ENCODE assay signal across 8 cellular contexts in the genomic region with DNA sequence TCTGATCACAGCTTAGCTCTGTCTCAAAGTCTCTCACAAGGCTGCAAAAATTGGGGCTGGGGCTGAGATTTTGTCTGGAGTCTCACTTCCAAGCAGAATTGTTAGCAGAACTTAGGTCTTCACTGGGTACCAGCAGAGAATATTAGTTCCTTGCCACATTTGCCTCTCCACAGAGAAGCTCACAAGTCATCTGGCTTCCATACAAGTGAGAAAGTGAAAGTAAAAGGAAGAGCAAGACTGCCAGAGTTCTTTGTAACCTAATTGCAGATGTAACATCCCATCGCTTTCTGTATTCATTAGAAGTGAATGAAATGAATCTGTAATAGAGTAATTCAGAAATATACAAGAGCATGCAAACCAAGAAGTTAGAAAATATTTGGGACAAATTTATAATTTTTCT.
DNase-seq lines count a peak whose midpoint lies in the region; ATAC-seq and TF ChIP-seq lines count a peak whose summit lies in the region.

No MANE protein-coding gene starts in this region.

- H3K9ac ChIP-seq in mammary epithelial cell (ENCODE audit: insufficient read depth, low read length) (no peak overlapping the region), parathyroid adenoma (no peak overlapping the region)

- H3K36me3 ChIP-seq in mammary epithelial cell (ENCODE audit: insufficient read depth, low read length), result no peaks in the 10 kb centered on the region
- no peaks in the 10 kb centered on the region for H3K36me3 ChIP-seq in parathyroid adenoma (ENCODE audit: control insufficient read depth, insufficient read depth, low read length)

- H3K79me2 ChIP-seq in mammary epithelial cell (ENCODE audit: insufficient read depth, low read length) (no peaks in the 10 kb centered on the region), parathyroid adenoma (no peaks in the 10 kb centered on the region)

- H3K27ac Mint-ChIP-seq in CD14-positive monocyte, result no peak overlapping the region
- no peak overlapping the region for H3K27ac Mint-ChIP-seq in activated CD4-positive, alpha-beta T cell treated with anti-CD3 and anti-CD28 coated beads for 36 hours

- H3K27me3 Mint-ChIP-seq in CD14-positive monocyte (ENCODE audit: low read depth in 3 of 3), result no peaks in the 10 kb centered on the region
- no peaks in the 10 kb centered on the region for H3K27me3 Mint-ChIP-seq in activated CD4-positive, alpha-beta T cell treated with anti-CD3 and anti-CD28 coated beads for 36 hours

- CTCF ChIA-PET in mammary epithelial cell (lab: Charles Lee; ENCODE audit: low non-redundant PET), result no interaction called here
- CTCF ChIA-PET in activated CD4-positive, alpha-beta T cell treated with anti-CD3 and anti-CD28 coated beads for 36 hours (lab: Charles Lee), result no interaction called here

- H3K9me3 ChIP-seq in mammary epithelial cell (replicated peaks; ENCODE audit: insufficient read depth, low read length) (no peaks in the 10 kb centered on the region), parathyroid adenoma (ENCODE audit: control insufficient read depth, low read length) (no peaks in the 10 kb centered on the region)

- no TSS peak for BruUV-seq in mammary epithelial cell (replicated peaks; lab: Mats Ljungman, UMichigan)

- POLR2A ChIA-PET in activated CD4-positive, alpha-beta T cell treated with anti-CD3 and anti-CD28 coated beads for 36 hours (lab: Charles Lee), result no interaction called here

- peak overlapping the region in 2 of 3 experiments; percentile 34 to 43 for H3K4me3 ChIP-seq in mammary epithelial cell (replicated peaks in 1 of 3; ENCODE audit: insufficient read depth in 1 of 3, low read depth in 2 of 3, low read length in 3 of 3)
- H3K4me3 ChIP-seq in parathyroid adenoma (ENCODE audit: low read depth, low read length), result peak overlapping the region; percentile 12

- H4K20me1 ChIP-seq in mammary epithelial cell (ENCODE audit: insufficient read depth, low read length), result no peaks in the 10 kb centered on the region

- H3K27ac ChIP-seq in mammary epithelial cell (ENCODE audit: insufficient read depth, low read depth, low read length) (no peak overlapping the region), parathyroid adenoma (no peak overlapping the region)

- dilution Hi-C loops in mammary epithelial cell (cut with HindIII; ENCODE audit: low sequenced_read_pairs), result no loop called here

- peaks cover 0 to 2% (median 0%) of the 10 kb centered on the region in 7 donors for H3K9me3 Mint-ChIP-seq in CD14-positive monocyte
- peaks cover 8% of the 10 kb centered on the region for H3K9me3 Mint-ChIP-seq in activated CD4-positive, alpha-beta T cell treated with anti-CD3 and anti-CD28 coated beads for 36 hours (ENCODE audit: low read depth)

- ATAC-seq in GM18867 (IDR thresholded peaks at IDR 0.05; ENCODE audit: unreplicated experiment) (peak; percentile 91), HG03442 (IDR thresholded peaks at IDR 0.05; ENCODE audit: unreplicated experiment) (peak; percentile 65), GM19328 (IDR thresholded peaks at IDR 0.05; ENCODE audit: unreplicated experiment) (no peak)
- no peak for ATAC-seq in activated CD4-positive, alpha-beta T cell treated with anti-CD3 and anti-CD28 coated beads for 36 hours

- intact Hi-C loops in mammary epithelial cell (cut with micrococcal nuclease), result no loop called here
- intact Hi-C loops in CD14-positive monocyte (cut with micrococcal nuclease), result no loop called here
- intact Hi-C loops in activated CD4-positive, alpha-beta T cell treated with anti-CD3 and anti-CD28 coated beads for 36 hours (cut with DNase I, micrococcal nuclease), result no loop called here

- no peak for TF ChIP-seq CTCF in mammary epithelial cell (conservative IDR thresholded peaks at IDR 0.05 in 1 of 2, IDR thresholded peaks at IDR 0.05 in 1 of 2; ENCODE audit: extremely low read depth in 1 of 2, insufficient read depth in 1 of 2, low read depth in 1 of 2, low read length in 2 of 2)
- no peak for TF ChIP-seq CTCF in parathyroid adenoma (IDR thresholded peaks at IDR 0.05)
- no peak for TF ChIP-seq CTCF in CD14-positive monocyte (IDR thresholded peaks at IDR 0.05)

- H3K4me1 ChIP-seq in mammary epithelial cell (ENCODE audit: insufficient read depth, low read length) (peaks cover 3% of the 10 kb centered on the region), parathyroid adenoma (no peaks in the 10 kb centered on the region)

- DNase-seq in mammary epithelial cell, result peak; percentile 30
- DNase-seq in mucosa of gallbladder (ENCODE audit: low spot score), result no peak
- DNase-seq in CD14-positive monocyte (ENCODE audit: low spot score), result no peak
- DNase-seq in activated CD4-positive, alpha-beta T cell treated with anti-CD3 and anti-CD28 coated beads for 36 hours, result no peak

- in situ Hi-C loops in mammary epithelial cell (cut with MboI; ENCODE audit: low sequenced_read_pairs in 2 of 2), result no loop called here

- no peaks in the 10 kb centered on the region for H3K36me3 Mint-ChIP-seq in CD14-positive monocyte
- no peaks in the 10 kb centered on the region for H3K36me3 Mint-ChIP-seq in activated CD4-positive, alpha-beta T cell treated with anti-CD3 and anti-CD28 coated beads for 36 hours (ENCODE audit: low read depth)

- WGBS in mammary epithelial cell (ENCODE audit: low coverage, missing lambda C conversion rate), result 0% methylated on average over 1 of the region's 1 CpG

- no peaks in the 10 kb centered on the region for H3K4me1 Mint-ChIP-seq in CD14-positive monocyte
- H3K4me1 Mint-ChIP-seq in activated CD4-positive, alpha-beta T cell treated with anti-CD3 and anti-CD28 coated beads for 36 hours, result no peaks in the 10 kb centered on the region

- peak overlapping the region; percentile 91 for H2AFZ ChIP-seq in mammary epithelial cell (ENCODE audit: low read depth, low read length)
- H2AFZ ChIP-seq in parathyroid adenoma, result no peak overlapping the region

- no peak overlapping the region for H3K4me3 Mint-ChIP-seq in CD14-positive monocyte
- no peak overlapping the region for H3K4me3 Mint-ChIP-seq in activated CD4-positive, alpha-beta T cell treated with anti-CD3 and anti-CD28 coated beads for 36 hours

- H3K27me3 ChIP-seq in mammary epithelial cell (ENCODE audit: insufficient read depth, low read length) (no peaks in the 10 kb centered on the region), parathyroid adenoma (ENCODE audit: control insufficient read depth, insufficient read depth, low read length) (no peaks in the 10 kb centered on the region)

- H3K4me2 ChIP-seq in mammary epithelial cell (ENCODE audit: insufficient read depth, low read depth, low read length) (peak overlapping the region; percentile 76), parathyroid adenoma (ENCODE audit: low read length) (peak overlapping the region; percentile 70)

Comparison
In these comparisons a context has a peak if more than half of its experiments do, and no peak if none do; other contexts are left out.
1. ATAC-seq: peak in GM18867 (single experiment) and HG03442 (single experiment); none in GM19328 (single experiment) and activated CD4-positive, alpha-beta T cell treated with anti-CD3 and anti-CD28 coated beads for 36 hours (single experiment).